Comparison of ENCODE assay signal across 8 cellular contexts in the genomic region with DNA sequence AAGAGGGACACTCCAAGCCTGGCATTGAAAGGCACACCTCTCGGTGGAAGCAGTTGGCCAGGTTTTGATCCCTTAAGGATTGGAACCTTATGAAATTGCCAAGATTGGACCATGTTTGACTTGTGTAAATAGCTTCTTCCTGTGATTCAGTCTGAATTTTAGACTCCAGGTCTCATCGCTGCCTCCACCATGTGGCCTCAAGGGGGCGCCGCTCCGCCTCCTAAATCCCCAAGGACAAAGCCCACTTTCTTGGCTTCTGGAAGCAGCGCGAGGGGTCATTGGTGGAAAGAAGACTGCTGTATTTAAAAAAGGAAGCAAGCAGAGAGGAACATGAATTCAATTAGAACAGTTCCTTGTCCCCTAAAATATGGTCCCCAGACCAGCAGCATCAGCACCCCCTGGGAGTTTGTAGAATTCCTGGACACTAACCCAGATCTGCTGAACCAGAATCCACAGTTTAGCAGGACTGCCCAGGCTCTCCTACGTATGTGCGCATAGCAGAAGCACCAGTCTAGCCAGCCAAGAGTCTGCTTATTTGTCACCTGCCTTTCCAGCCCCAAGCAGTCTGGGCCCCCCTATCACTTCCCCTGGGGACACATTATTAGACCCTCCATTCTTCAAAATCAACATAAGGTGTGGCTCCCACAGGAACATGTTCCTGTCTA.
DNase-seq lines count a peak whose midpoint lies in the region; ATAC-seq, FAIRE-seq and TF ChIP-seq lines count a peak whose summit lies in the region.

No MANE protein-coding gene starts in this region.

- H3K9me2 ChIP-seq in PC-3 (replicated peaks; ENCODE audit: low read length): no peaks in the 10 kb centered on the region

- H4K20me1 ChIP-seq in PC-3 (ENCODE audit: low read length): no peaks in the 10 kb centered on the region

- no TSS peak for BruUV-seq in PC-3 (replicated peaks; lab: Mats Ljungman, UMichigan)

- peak overlapping the region; percentile 17; the same call in 1 of the 2 replicates for H2AFZ ChIP-seq in PC-3 (ENCODE audit: low read length)

- H3K27ac Mint-ChIP-seq in endothelial cell (ENCODE audit: unreplicated experiment): peak overlapping the region; percentile 14

- H3K36me3 ChIP-seq in PC-3 (ENCODE audit: low read depth, low read length): no peaks in the 10 kb centered on the region

- peaks cover 23% of the 10 kb centered on the region for H3K4me1 ChIP-seq in PC-3 (ENCODE audit: insufficient read depth, low read length)

- POLR2A ChIA-PET in PC-3 (lab: Charles Lee; ENCODE audit: unreplicated experiment): interaction anchor here (0.6 to 0.7 kb wide), 2 partner anchors 259 to 851 kb away, joined by 5 read pairs; no protein-coding TSS in a partner anchor

- no peaks in the 10 kb centered on the region for H3F3A ChIP-seq in PC-3 (ENCODE audit: low read length, unreplicated experiment)

- FAIRE-seq in D721Med (lab: Jason Lieb, UNC) (no peak), HTR-8/SVneo (lab: Jason Lieb, UNC) (no peak)

- no peaks in the 10 kb centered on the region for H3K36me3 Mint-ChIP-seq in endothelial cell (ENCODE audit: low read depth, unreplicated experiment)

- H3K4me3 Mint-ChIP-seq in endothelial cell (ENCODE audit: unreplicated experiment): no peak overlapping the region

- no peaks in the 10 kb centered on the region for H3K9me3 Mint-ChIP-seq in endothelial cell (ENCODE audit: unreplicated experiment)

- H3K27ac ChIP-seq in PC-3 (ENCODE audit: low read length): peak overlapping the region; percentile 68

- no peaks in the 10 kb centered on the region for H3K9me3 ChIP-seq in PC-3 (ENCODE audit: low read length)

- H3K4me1 Mint-ChIP-seq in endothelial cell (ENCODE audit: unreplicated experiment): peaks cover 29% of the 10 kb centered on the region

- intact Hi-C loops in PC-3 (cut with micrococcal nuclease): loop anchor here (10.0 kb wide), 1 partner anchor 358 kb away; no protein-coding TSS in a partner anchor

- peak overlapping the region; percentile 40 for H3K4me2 ChIP-seq in PC-3 (ENCODE audit: low read length)

- peak overlapping the region; percentile 31 for H3K9ac ChIP-seq in PC-3 (ENCODE audit: low read length)

- peaks cover 6% of the 10 kb centered on the region for H3K27me3 Mint-ChIP-seq in endothelial cell (ENCODE audit: unreplicated experiment)

- ATAC-seq in PC-3 (peak; percentile 90), GM19035 (IDR thresholded peaks at IDR 0.05; ENCODE audit: unreplicated experiment) (no peak), HG03095 (IDR thresholded peaks at IDR 0.05; ENCODE audit: unreplicated experiment) (no peak)

- H3K79me2 ChIP-seq in PC-3 (ENCODE audit: low read length): no peaks in the 10 kb centered on the region

- CTCF ChIA-PET in PC-3 (lab: Charles Lee): interaction anchor here (0.6 to 1.7 kb wide), 8 partner anchors 10 to 579 kb away, joined by 3 to 8 read pairs (median 3); no protein-coding TSS in a partner anchor

- no peak overlapping the region for H3K4me3 ChIP-seq in PC-3 (ENCODE audit: low read length)

- peak; percentile 54 for TF ChIP-seq CTCF in D721Med (IDR thresholded peaks at IDR 0.05; ENCODE audit: insufficient read depth, missing control alignments)
- peak; percentile 97 for TF ChIP-seq CTCF in PC-3 (conservative IDR thresholded peaks at IDR 0.05; ENCODE audit: low read depth, low read length)
- TF ChIP-seq CTCF in endothelial cell (IDR thresholded peaks at IDR 0.05; ENCODE audit: unreplicated experiment): peak; percentile 79

- no peaks in the 10 kb centered on the region for H3K27me3 ChIP-seq in PC-3 (ENCODE audit: low read length)

- peak; percentile 37 for DNase-seq in D721Med (ENCODE audit: insufficient read length, low spot score)
- peak; percentile 48 for DNase-seq in HTR-8/SVneo (ENCODE audit: insufficient read length, low spot score)
- DNase-seq in PC-3: peak; percentile 90
- peak; percentile 85 for DNase-seq in endothelial cell (ENCODE audit: low spot score)
- DNase-seq in midbrain (lab: John Stamatoyannopoulos, UW): peak; percentile 55
- no peak for DNase-seq in T-helper 9 cell
